17 cellular contexts compared by ENCODE assay signal in genomic region chr10:43038783-43039628, GRCh38. TPM values are rescaled to one million over a fixed set of nuclear protein-coding genes. Genes with fewer than 3 reads are reported as not detected.
DNase-seq lines count a peak whose midpoint lies in the region; ATAC-seq, FAIRE-seq and TF ChIP-seq lines count a peak whose summit lies in the region.
"Had no signal": no experiment of that assay in that cellular context is flagged by ENCODE, and none has a peak within 500 bp of the region (broad histone marks: within the 10 kb centered on the region; RNA-seq: fewer than 3 reads in every experiment).

No MANE protein-coding gene starts in this region.

- TF ChIP-seq RAD21 in A549 (conservative IDR thresholded peaks at IDR 0.05 in 1 of 2, IDR thresholded peaks at IDR 0.05 in 1 of 2): no peak

- no peaks in the 10 kb centered on the region for H3K4me1 Mint-ChIP-seq in activated T-helper 2 cell treated with anti-CD3 and anti-CD28 coated beads, Interferon-gamma antibody, Interleukin-2, Interleukin-4, amounts not matched to agents 10 μg/mL and 5 μg/mL and 100 μg/mL, durations not matched to agents 14 hours and 24 hours and 36 hours (ENCODE audit: low read depth)
- no peaks in the 10 kb centered on the region for H3K4me1 Mint-ChIP-seq in activated T-helper 1 cell treated with anti-CD3 and anti-CD28 coated beads, Interleukin-12 subunit alpha, Interleukin-12 subunit beta, Interleukin-2, Interleukin-4 antibody, amounts not matched to agents 30 ng/mL and 10 ng/mL and 1 ng/mL, durations not matched to agents 14 hours and 24 hours and 36 hours (ENCODE audit: low read depth)

- H3K9me3 ChIP-seq in A549 (no peaks in the 10 kb centered on the region), DND-41 (ENCODE audit: insufficient read depth, low read length, severe bottlenecking) (no peaks in the 10 kb centered on the region), lower lobe of right lung (no peaks in the 10 kb centered on the region)
- H3K9me3 ChIP-seq: Caco-2 had no signal

- TF ChIP-seq EP300 in A549 (IDR thresholded peaks at IDR 0.05): no peak

- POLR2A ChIA-PET in A549 (lab: Yijun Ruan, JAX): no interaction called here

- no peaks in the 10 kb centered on the region for H3K36me3 Mint-ChIP-seq in activated T-helper 2 cell treated with anti-CD3 and anti-CD28 coated beads, Interferon-gamma antibody, Interleukin-2, Interleukin-4, amounts not matched to agents 10 μg/mL and 5 μg/mL and 100 μg/mL, durations not matched to agents 14 hours and 24 hours and 36 hours (ENCODE audit: low read depth)
- H3K36me3 Mint-ChIP-seq in activated T-helper 1 cell treated with anti-CD3 and anti-CD28 coated beads, Interleukin-12 subunit alpha, Interleukin-12 subunit beta, Interleukin-2, Interleukin-4 antibody, amounts not matched to agents 30 ng/mL and 10 ng/mL and 1 ng/mL, durations not matched to agents 14 hours and 24 hours and 36 hours (ENCODE audit: low read depth): no peaks in the 10 kb centered on the region
- H3K36me3 Mint-ChIP-seq: CD4-positive, CD25-positive, alpha-beta regulatory T cell had no signal

- H3K36me3 ChIP-seq in DND-41 (ENCODE audit: insufficient read depth, low read length) (no peaks in the 10 kb centered on the region), lower lobe of right lung (no peaks in the 10 kb centered on the region)

- H2AFZ ChIP-seq in DND-41 (ENCODE audit: low read depth, low read length): no peak overlapping the region
- H2AFZ ChIP-seq: PC-9 had no signal

- H3K4me3 Mint-ChIP-seq in activated T-helper 2 cell treated with anti-CD3 and anti-CD28 coated beads, Interferon-gamma antibody, Interleukin-2, Interleukin-4, amounts not matched to agents 10 μg/mL and 5 μg/mL and 100 μg/mL, durations not matched to agents 14 hours and 24 hours and 36 hours (ENCODE audit: low read depth): no peak overlapping the region
- H3K4me3 Mint-ChIP-seq in activated T-helper 1 cell treated with anti-CD3 and anti-CD28 coated beads, Interleukin-12 subunit alpha, Interleukin-12 subunit beta, Interleukin-2, Interleukin-4 antibody, amounts not matched to agents 30 ng/mL and 10 ng/mL and 1 ng/mL, durations not matched to agents 14 hours and 24 hours and 36 hours: no peak overlapping the region

- no peak for DNase-seq in A549 (ENCODE audit: low read depth in 1 of 2, low spot score in 1 of 2)
- DNase-seq in DND-41: no peak
- DNase-seq in activated T-helper 2 cell treated with anti-CD3 and anti-CD28 coated beads, Interferon-gamma antibody, Interleukin-2, Interleukin-4, amounts not matched to agents 10 μg/mL and 5 μg/mL and 100 μg/mL, durations not matched to agents 14 hours and 24 hours and 36 hours (ENCODE audit: low spot score): peak; percentile 6
- DNase-seq in lower lobe of right lung: peak; percentile 28
- DNase-seq in activated T-helper 1 cell treated with anti-CD3 and anti-CD28 coated beads, Interleukin-12 subunit alpha, Interleukin-12 subunit beta, Interleukin-2, Interleukin-4 antibody, amounts not matched to agents 30 ng/mL and 10 ng/mL and 1 ng/mL, durations not matched to agents 14 hours and 24 hours and 36 hours (ENCODE audit: low spot score): no peak
- DNase-seq: AML-193; Caco-2; CD4-positive, CD25-positive, alpha-beta regulatory T cell; NCI-H1048; NCI-H510A treated with DMSO at 0.1 percent for 48 hours; NCI-H82; PC-9 had no signal

- no peak for FAIRE-seq in A549 (lab: Jason Lieb, UNC)
- FAIRE-seq: HepG2 had no signal

- no peaks in the 10 kb centered on the region for H3K4me1 ChIP-seq in A549
- H3K4me1 ChIP-seq in DND-41 (ENCODE audit: insufficient read depth, low read length): peaks cover 6% of the 10 kb centered on the region
- H3K4me1 ChIP-seq in lower lobe of right lung: no peaks in the 10 kb centered on the region
- H3K4me1 ChIP-seq: Caco-2 had no signal

- H3K27me3 ChIP-seq in DND-41 (ENCODE audit: insufficient read depth, low read length, poor library complexity): no peaks in the 10 kb centered on the region
- H3K27me3 ChIP-seq in lower lobe of right lung (ENCODE audit: low read depth): no peaks in the 10 kb centered on the region

- no peaks in the 10 kb centered on the region for H3K79me2 ChIP-seq in DND-41 (ENCODE audit: insufficient read depth, low read length)

- no peaks in the 10 kb centered on the region for H3K9me3 Mint-ChIP-seq in activated T-helper 2 cell treated with anti-CD3 and anti-CD28 coated beads, Interferon-gamma antibody, Interleukin-2, Interleukin-4, amounts not matched to agents 10 μg/mL and 5 μg/mL and 100 μg/mL, durations not matched to agents 14 hours and 24 hours and 36 hours
- H3K9me3 Mint-ChIP-seq in activated T-helper 1 cell treated with anti-CD3 and anti-CD28 coated beads, Interleukin-12 subunit alpha, Interleukin-12 subunit beta, Interleukin-2, Interleukin-4 antibody, amounts not matched to agents 30 ng/mL and 10 ng/mL and 1 ng/mL, durations not matched to agents 14 hours and 24 hours and 36 hours: no peaks in the 10 kb centered on the region

- no peak for TF ChIP-seq POLR2A in A549 (IDR thresholded peaks at IDR 0.05; ENCODE audit: low read length)

- CTCF ChIA-PET in A549 (lab: Yijun Ruan, JAX): interaction anchor here (1.3 kb wide), 1 partner anchor 9 kb away, joined by 5 read pairs; no protein-coding TSS in a partner anchor

- H4K20me1 ChIP-seq in DND-41 (ENCODE audit: insufficient read depth, low read length): no peaks in the 10 kb centered on the region

- intact Hi-C loops in activated T-helper 2 cell treated with anti-CD3 and anti-CD28 coated beads, Interferon-gamma antibody, Interleukin-2, Interleukin-4, amounts not matched to agents 10 μg/mL and 5 μg/mL and 100 μg/mL, durations not matched to agents 14 hours and 24 hours and 36 hours (cut with micrococcal nuclease): no loop called here
- intact Hi-C loops in lower lobe of right lung (cut with DNase I): no loop called here
- intact Hi-C loops in activated T-helper 1 cell treated with anti-CD3 and anti-CD28 coated beads, Interleukin-12 subunit alpha, Interleukin-12 subunit beta, Interleukin-2, Interleukin-4 antibody, amounts not matched to agents 30 ng/mL and 10 ng/mL and 1 ng/mL, durations not matched to agents 14 hours and 24 hours and 36 hours (cut with micrococcal nuclease): no loop called here

- H3K4me2 ChIP-seq in A549 (no peak overlapping the region), DND-41 (ENCODE audit: insufficient read depth, low read length) (no peak overlapping the region)
- H3K4me2 ChIP-seq: KMS-11, PC-9 had no signal

- no peak for TF ChIP-seq CTCF in A549 (IDR thresholded peaks at IDR 0.05)
- no peak for TF ChIP-seq CTCF in DND-41 (IDR thresholded peaks at IDR 0.05; ENCODE audit: borderline replicate concordance, extremely low read depth, low read length, poor library complexity, severe bottlenecking)
- no peak for TF ChIP-seq CTCF in lower lobe of right lung (IDR thresholded peaks at IDR 0.05)

- 49% methylated on average over 9 of the region's 15 CpGs for WGBS in A549 (ENCODE audit: missing lambda C conversion rate)

- H3K27me3 Mint-ChIP-seq in activated T-helper 2 cell treated with anti-CD3 and anti-CD28 coated beads, Interferon-gamma antibody, Interleukin-2, Interleukin-4, amounts not matched to agents 10 μg/mL and 5 μg/mL and 100 μg/mL, durations not matched to agents 14 hours and 24 hours and 36 hours (ENCODE audit: low read depth): no peaks in the 10 kb centered on the region
- no peaks in the 10 kb centered on the region for H3K27me3 Mint-ChIP-seq in activated T-helper 1 cell treated with anti-CD3 and anti-CD28 coated beads, Interleukin-12 subunit alpha, Interleukin-12 subunit beta, Interleukin-2, Interleukin-4 antibody, amounts not matched to agents 30 ng/mL and 10 ng/mL and 1 ng/mL, durations not matched to agents 14 hours and 24 hours and 36 hours (ENCODE audit: insufficient read depth)
- H3K27me3 Mint-ChIP-seq: CD4-positive, CD25-positive, alpha-beta regulatory T cell had no signal

- ATAC-seq in A549 (peak; percentile 16 to 23; a peak in 3 of 6 replicates), DND-41 (ENCODE audit: insufficient read depth, low read depth) (peak; percentile 41), lower lobe of right lung (no peak), HG02884 (IDR thresholded peaks at IDR 0.05; ENCODE audit: unreplicated experiment) (no peak), HG02759 (IDR thresholded peaks at IDR 0.05; ENCODE audit: unreplicated experiment) (no peak)
- ATAC-seq: HepG2 had no signal

- H3K27ac Mint-ChIP-seq in activated T-helper 2 cell treated with anti-CD3 and anti-CD28 coated beads, Interferon-gamma antibody, Interleukin-2, Interleukin-4, amounts not matched to agents 10 μg/mL and 5 μg/mL and 100 μg/mL, durations not matched to agents 14 hours and 24 hours and 36 hours: no peak overlapping the region
- H3K27ac Mint-ChIP-seq in activated T-helper 1 cell treated with anti-CD3 and anti-CD28 coated beads, Interleukin-12 subunit alpha, Interleukin-12 subunit beta, Interleukin-2, Interleukin-4 antibody, amounts not matched to agents 30 ng/mL and 10 ng/mL and 1 ng/mL, durations not matched to agents 14 hours and 24 hours and 36 hours: no peak overlapping the region
- H3K27ac Mint-ChIP-seq: CD4-positive, CD25-positive, alpha-beta regulatory T cell had no signal

- no peak overlapping the region for H3K9ac ChIP-seq in DND-41 (ENCODE audit: low read depth, low read length)
- H3K9ac ChIP-seq: KMS-11 had no signal

- no peak overlapping the region for H3K27ac ChIP-seq in A549
- H3K27ac ChIP-seq in DND-41 (ENCODE audit: low read length): no peak overlapping the region
- no peak overlapping the region for H3K27ac ChIP-seq in lower lobe of right lung
- H3K27ac ChIP-seq: KMS-11, PC-9 had no signal

- H3K4me3 ChIP-seq in A549: no peak overlapping the region
- no peak overlapping the region for H3K4me3 ChIP-seq in DND-41 (ENCODE audit: low read depth in 1 of 2, low read length in 2 of 2)
- H3K4me3 ChIP-seq in lower lobe of right lung: no peak overlapping the region
- H3K4me3 ChIP-seq: PC-9 had no signal

RNA-seq across cellular contexts. Expression of gene RET, which starts 37.9 kb away (rescaled TPM):
- 0.08 and 0.20 TPM in 2 replicates for polyA plus RNA-seq in A549 (2011; rRNA removed)
- polyA plus RNA-seq in A549 (2012; cell fraction: cytosol; rRNA removed): 0.14 and 0.16 TPM in 2 replicates
- 0.49 and 0.56 TPM in 2 replicates for polyA plus RNA-seq in A549 (2012; cell fraction: nucleus; rRNA removed)
- polyA plus RNA-seq in A549 (2017; fragmentation: RNase III; extraction: RNeasy Plus Mini Kit Qiagen cat#74134 plus additional on column Dnase treatment): 0.22 to 0.44 TPM (median 0.41 TPM) in 3 replicates
- 0.04 and 0.19 TPM in 2 replicates for polyA minus RNA-seq in A549 (2011; rRNA and poly(A)+ RNA removed)
- total RNA-seq in activated T-helper 2 cell treated with anti-CD3 and anti-CD28 coated beads, Interferon-gamma antibody, Interleukin-2, Interleukin-4, amounts not matched to agents 10 μg/mL and 5 μg/mL and 100 μg/mL, durations not matched to agents 14 hours and 24 hours and 36 hours: 0.21 and 0.59 TPM in 2 replicates
- total RNA-seq in lower lobe of right lung: 0.68 TPM
- total RNA-seq in activated T-helper 1 cell treated with anti-CD3 and anti-CD28 coated beads, Interleukin-12 subunit alpha, Interleukin-12 subunit beta, Interleukin-2, Interleukin-4 antibody, amounts not matched to agents 30 ng/mL and 10 ng/mL and 1 ng/mL, durations not matched to agents 14 hours and 24 hours and 36 hours: 0.27 and 0.31 TPM in 2 replicates
- total RNA-seq: Caco-2, PC-9, SK-MEL-5 had no signal
- polyA plus RNA-seq: CD4-positive, CD25-positive, alpha-beta regulatory T cell; HepG2 had no signal

Comparison
In these comparisons a context has a peak if more than half of its experiments do, and no peak if none do; other contexts are left out.
1. ATAC-seq: peak in A549 (2 of 2) and DND-41 (single experiment); none in lower lobe of right lung (0 of 2), HG02884 (single experiment) and HG02759 (single experiment).
2. DNase-seq: peak in activated T-helper 2 cell treated with anti-CD3 and anti-CD28 coated beads, Interferon-gamma antibody, Interleukin-2, Interleukin-4, amounts not matched to agents 10 μg/mL and 5 μg/mL and 100 μg/mL, durations not matched to agents 14 hours and 24 hours and 36 hours (single experiment) and lower lobe of right lung (single experiment); none in A549 (0 of 2), DND-41 (single experiment) and activated T-helper 1 cell treated with anti-CD3 and anti-CD28 coated beads, Interleukin-12 subunit alpha, Interleukin-12 subunit beta, Interleukin-2, Interleukin-4 antibody, amounts not matched to agents 30 ng/mL and 10 ng/mL and 1 ng/mL, durations not matched to agents 14 hours and 24 hours and 36 hours (single experiment).